Comparison of ENCODE assay signal across 10 cellular contexts in genomic region chr1:186849824-186850223, GRCh38. TPM values are rescaled to one million over a fixed set of nuclear protein-coding genes. Genes with fewer than 3 reads are reported as not detected.
A peak's percentile ranks its signal among the peaks of the same experiment; 100 is the strongest.
DNase-seq lines count a peak whose midpoint lies in the region; ATAC-seq and TF ChIP-seq lines count a peak whose summit lies in the region.
"Had no signal": no experiment of that assay in that cellular context is flagged by ENCODE, and none has a peak within 500 bp of the region (broad histone marks: within the 10 kb centered on the region; RNA-seq: fewer than 3 reads in every experiment).

No MANE protein-coding gene starts in this region.

- H3K27ac ChIP-seq in HL-60 (replicated peaks) (peak overlapping the region; percentile 11; the same call in 1 of the 2 replicates), osteoblast (ENCODE audit: low read depth, low read length) (no peak overlapping the region)

- H4K20me1 ChIP-seq in osteoblast (ENCODE audit: insufficient read depth, low read length), result no peaks in the 10 kb centered on the region

- ATAC-seq in GM19043 (IDR thresholded peaks at IDR 0.05; ENCODE audit: low read depth, unreplicated experiment) (peak; percentile 38), HG02759 (IDR thresholded peaks at IDR 0.05; ENCODE audit: unreplicated experiment) (peak; percentile 53)

- DNase-seq in HL-60 (ENCODE audit: low read depth in 1 of 2, low spot score in 1 of 2), result peak in 1 of 2 experiments; percentile 54
- DNase-seq in osteoblast (ENCODE audit: insufficient read length, low spot score, missing footprints), result no peak
- DNase-seq in GM03348 (ENCODE audit: low spot score), result no peak
- no peak for DNase-seq in NCI-H2196 (lab: John Stamatoyannopoulos, UW; ENCODE audit: unreplicated experiment)
- DNase-seq in HCEC 1CT, result no peak
- DNase-seq: DND-41, T1000 had no signal

- no peaks in the 10 kb centered on the region for H3K4me1 ChIP-seq in osteoblast (ENCODE audit: insufficient read depth, low read length)

- H3K4me3 ChIP-seq in HL-60 (replicated peaks; ENCODE audit: insufficient read depth, low read length) (no peak overlapping the region), osteoblast (ENCODE audit: insufficient read depth, low read length) (no peak overlapping the region)
- H3K4me3 ChIP-seq: lung had no signal

- H3K36me3 ChIP-seq in osteoblast (ENCODE audit: insufficient read depth, low read length), result no peaks in the 10 kb centered on the region

- H3K4me2 ChIP-seq in osteoblast (ENCODE audit: insufficient read depth, low read length), result peak overlapping the region; percentile 23

- no peaks in the 10 kb centered on the region for H3K27me3 ChIP-seq in HL-60 (ENCODE audit: insufficient read depth, poor library complexity, severe bottlenecking)
- H3K27me3 ChIP-seq in osteoblast (ENCODE audit: insufficient read depth, low read length), result no peaks in the 10 kb centered on the region

- H3K9me3 ChIP-seq in osteoblast (ENCODE audit: low read depth, low read length), result no peaks in the 10 kb centered on the region

- TF ChIP-seq CTCF in HL-60 (IDR thresholded peaks at IDR 0.05; ENCODE audit: insufficient read depth, low read length) (no peak), osteoblast (IDR thresholded peaks at IDR 0.05; ENCODE audit: extremely low read depth, low read depth, low read length) (no peak)

- peak overlapping the region; percentile 76 for H2AFZ ChIP-seq in osteoblast (ENCODE audit: low read length)

- H3K79me2 ChIP-seq in osteoblast (ENCODE audit: insufficient read depth, low read length), result no peaks in the 10 kb centered on the region

RNA-seq across cellular contexts. Expression of gene PLA2G4A, which starts 21.1 kb away (rescaled TPM):
- total RNA-seq in osteoblast, result 10.0 and 12.3 TPM in 2 replicates
